20 cellular contexts compared by ENCODE assay signal in genomic region chr3:71490692-71491091, GRCh38.
"Had no signal": no experiment of that assay in that cellular context is flagged by ENCODE, and none has a peak within 500 bp of the region (broad histone marks: within the 10 kb centered on the region; RNA-seq: fewer than 3 reads in every experiment).

No MANE protein-coding gene starts in this region.

- DNase-seq: activated CD4-positive, alpha-beta T cell treated with anti-CD3 and anti-CD28 coated beads for 48 hours; activated CD8-positive, alpha-beta memory T cell treated with anti-CD3 and anti-CD28 coated beads, Interleukin-2, amount 50 U/mL, for 4 hours; amygdala; cerebellar nuclear complex; endodermal cell; heart left ventricle; islet precursor cell; left cardiac atrium; nephron progenitor cell; right cardiac atrium; SIG-M5; stimulated activated CD4-positive, alpha-beta T cell treated with anti-CD3 and anti-CD28 coated beads, Interleukin-12 subunit alpha, Interleukin-12 subunit beta, amount 100 ng/mL, for 4 hours; stimulated activated CD4-positive, alpha-beta T cell treated with anti-CD3 and anti-CD28 coated beads, Interleukin-4, amount 100 ng/mL, for 4 hours; stomach; WERI-Rb-1 had no signal

- H3K36me3 ChIP-seq: WERI-Rb-1 had no signal

- H3K27me3 ChIP-seq: heart left ventricle, stomach, suprapubic skin, tibial nerve had no signal

- ATAC-seq: heart left ventricle, left cardiac atrium, right cardiac atrium, SK-N-SH treated with all-trans-retinoic acid at 6 μM for 48 hours had no signal

- H3K27ac ChIP-seq: coronary artery, parathyroid adenoma, stomach, suprapubic skin, tibial nerve, WERI-Rb-1 had no signal

- H3K9ac ChIP-seq: parathyroid adenoma had no signal

- H2AFZ ChIP-seq: parathyroid adenoma had no signal

- H3K27ac Mint-ChIP-seq: endodermal cell, nephron progenitor cell had no signal

- H3K4me3 Mint-ChIP-seq: endodermal cell, nephron progenitor cell had no signal

- H3K4me3 ChIP-seq: coronary artery, stomach, suprapubic skin, tibial nerve had no signal
